In genomic region chr7:119957335-119957734, GRCh38 we compare ENCODE assay signal across 38 cellular contexts.
"Had no signal": no experiment of that assay in that cellular context is flagged by ENCODE, and none has a peak within 500 bp of the region (broad histone marks: within the 10 kb centered on the region; RNA-seq: fewer than 3 reads in every experiment).

No MANE protein-coding gene starts in this region.

- DNase-seq: activated B cell treated with CpG ODN at 0.5 μM for 24 hours; activated CD4-positive, alpha-beta memory T cell treated with anti-CD3 and anti-CD28 coated beads for 36 hours; activated CD4-positive, alpha-beta T cell treated with anti-CD3 and anti-CD28 coated beads for 4 hours; activated CD4-positive, alpha-beta T cell treated with anti-CD3 and anti-CD28 coated beads, Interleukin-2, amount 10 ng/mL, durations not matched to agents 24 days and 14 days; activated CD4-positive, alpha-beta T cell treated with anti-CD3 and anti-CD28 coated beads, Interleukin-2, amount 50 U/mL, for 1 hour; activated CD4-positive, alpha-beta T cell treated with anti-CD3 and anti-CD28 coated beads, Interleukin-2, amount 50 U/mL, for 4 hours; activated CD4-positive, CD25-positive, alpha-beta regulatory T cell treated with anti-CD3 and anti-CD28 coated beads, Interleukin-2, amount 50 U/mL, for 72 hours; activated CD8-positive, alpha-beta memory T cell treated with anti-CD3 and anti-CD28 coated beads, Interleukin-2, amount 50 U/mL, for 4 hours; activated CD8-positive, alpha-beta T cell treated with anti-CD3 and anti-CD28 coated beads for 36 hours; activated effector memory CD4-positive, alpha-beta T cell treated with anti-CD3 and anti-CD28 coated beads, Interleukin-2, amount 50 U/mL, for 16 hours; activated gamma-delta T cell treated with Interleukin-2 at 50 U/mL for 16 hours; activated naive CD4-positive, alpha-beta T cell; activated naive CD4-positive, alpha-beta T cell treated with anti-CD3 and anti-CD28 coated beads for 36 hours; activated naive CD4-positive, alpha-beta T cell treated with anti-CD3 and anti-CD28 coated beads, Interleukin-2, amount 50 U/mL, for 16 hours; activated naive CD8-positive, alpha-beta T cell treated with anti-CD3 and anti-CD28 coated beads for 36 hours; activated T-cell treated with anti-CD3 and anti-CD28 coated beads for 4 hours; activated T-cell treated with anti-CD3 and anti-CD28 coated beads, Interleukin-2, amount 50 U/mL, for 1 hour; activated T-cell treated with anti-CD3 and anti-CD28 coated beads, Interleukin-2, amount 50 U/mL, for 4 hours; activated T-cell treated with anti-CD3 and anti-CD28 coated beads, Interleukin-2, amount 50 U/mL, for 72 hours; adrenal gland; amniotic stem cell; aorta; body of pancreas; brain microvascular endothelial cell; caudate nucleus; cerebellar nuclear complex; T-helper 1 cell; T-helper 2 cell; T-helper 9 cell had no signal

- H3K27ac Mint-ChIP-seq: activated B cell treated with CpG ODN at 0.5 μM for 24 hours; activated CD4-positive, alpha-beta memory T cell treated with anti-CD3 and anti-CD28 coated beads for 36 hours; activated CD4-positive, alpha-beta T cell treated with anti-CD3 and anti-CD28 coated beads, Interleukin-2, amount 10 ng/mL, durations not matched to agents 24 days and 14 days; activated CD8-positive, alpha-beta T cell treated with anti-CD3 and anti-CD28 coated beads for 36 hours; activated naive CD4-positive, alpha-beta T cell treated with anti-CD3 and anti-CD28 coated beads for 36 hours; activated naive CD4-positive, alpha-beta T cell treated with anti-CD3 and anti-CD28 coated beads, Interleukin-2, amount 50 U/mL, for 72 hours; activated naive CD8-positive, alpha-beta T cell treated with anti-CD3 and anti-CD28 coated beads for 36 hours; activated T-cell treated with anti-CD3 and anti-CD28 coated beads, Interleukin-2, amount 50 U/mL, for 72 hours; activated T-helper 1 cell treated with anti-CD3 and anti-CD28 coated beads, Interleukin-12 subunit alpha, Interleukin-12 subunit beta, Interleukin-2, Interleukin-4 antibody, amounts not matched to agents 30 ng/mL and 10 ng/mL and 1 ng/mL, durations not matched to agents 14 hours and 24 hours and 36 hours; activated T-helper 17 cell treated with anti-CD3 and anti-CD28 coated beads, Interleukin-2, amount 50 U/mL, for 72 hours; T-helper 1 cell treated with Interleukin-12 subunit alpha and Interleukin-12 subunit beta and Interleukin-4 antibody, amounts not matched to agents 30 μg/mL and 1 μg/mL, for 36 hours; T-helper 2 cell treated with Interferon-gamma antibody and Interleukin-4, amounts not matched to agents 5 μg/mL and 100 μg/mL, for 36 hours had no signal

- H3K9me3 ChIP-seq: adrenal gland, body of pancreas, breast epithelium had no signal

- H3K9me3 Mint-ChIP-seq: activated naive CD8-positive, alpha-beta T cell treated with anti-CD3 and anti-CD28 coated beads for 36 hours; activated T-helper 1 cell treated with anti-CD3 and anti-CD28 coated beads, Interleukin-12 subunit alpha, Interleukin-12 subunit beta, Interleukin-2, Interleukin-4 antibody, amounts not matched to agents 30 ng/mL and 10 ng/mL and 1 ng/mL, durations not matched to agents 14 hours and 24 hours and 36 hours; central memory CD8-positive, alpha-beta T cell; T-helper 1 cell treated with Interleukin-12 subunit alpha and Interleukin-12 subunit beta and Interleukin-4 antibody, amounts not matched to agents 30 μg/mL and 1 μg/mL, for 36 hours; T-helper 2 cell treated with Interferon-gamma antibody and Interleukin-4, amounts not matched to agents 5 μg/mL and 100 μg/mL, for 36 hours had no signal

- H3K27ac ChIP-seq: adrenal gland, body of pancreas, brain microvascular endothelial cell, breast epithelium, cardiac muscle cell, VCaP had no signal

- H3K4me1 Mint-ChIP-seq: activated B cell treated with CpG ODN at 0.5 μM for 24 hours; activated CD4-positive, alpha-beta T cell treated with anti-CD3 and anti-CD28 coated beads, Interleukin-2, amount 10 ng/mL, durations not matched to agents 24 days and 14 days; activated naive CD8-positive, alpha-beta T cell treated with anti-CD3 and anti-CD28 coated beads for 36 hours; activated T-helper 17 cell treated with anti-CD3 and anti-CD28 coated beads, Interleukin-2, amount 50 U/mL, for 72 hours; central memory CD8-positive, alpha-beta T cell had no signal

- H3K36me3 Mint-ChIP-seq: activated CD4-positive, alpha-beta memory T cell treated with anti-CD3 and anti-CD28 coated beads for 36 hours; activated naive CD4-positive, alpha-beta T cell treated with anti-CD3 and anti-CD28 coated beads, Interleukin-2, amount 50 U/mL, for 72 hours; activated naive CD8-positive, alpha-beta T cell treated with anti-CD3 and anti-CD28 coated beads for 36 hours had no signal

- H3K4me1 ChIP-seq: adrenal gland, body of pancreas, breast epithelium had no signal

- H3K4me3 Mint-ChIP-seq: activated B cell treated with CpG ODN at 0.5 μM for 24 hours; activated CD4-positive, alpha-beta memory T cell treated with anti-CD3 and anti-CD28 coated beads for 36 hours; activated CD4-positive, alpha-beta T cell treated with anti-CD3 and anti-CD28 coated beads, Interleukin-2, amount 10 ng/mL, durations not matched to agents 24 days and 14 days; activated CD8-positive, alpha-beta T cell treated with anti-CD3 and anti-CD28 coated beads for 36 hours; activated naive CD4-positive, alpha-beta T cell treated with anti-CD3 and anti-CD28 coated beads for 36 hours; activated naive CD8-positive, alpha-beta T cell treated with anti-CD3 and anti-CD28 coated beads for 36 hours; activated T-cell treated with anti-CD3 and anti-CD28 coated beads, Interleukin-2, amount 50 U/mL, for 4 hours; activated T-cell treated with anti-CD3 and anti-CD28 coated beads, Interleukin-2, amount 50 U/mL, for 72 hours; activated T-helper 1 cell treated with anti-CD3 and anti-CD28 coated beads, Interleukin-12 subunit alpha, Interleukin-12 subunit beta, Interleukin-2, Interleukin-4 antibody, amounts not matched to agents 30 ng/mL and 10 ng/mL and 1 ng/mL, durations not matched to agents 14 hours and 24 hours and 36 hours; activated T-helper 17 cell treated with anti-CD3 and anti-CD28 coated beads, Interleukin-2, amount 50 U/mL, for 72 hours; central memory CD8-positive, alpha-beta T cell; T-helper 1 cell treated with Interleukin-12 subunit alpha and Interleukin-12 subunit beta and Interleukin-4 antibody, amounts not matched to agents 30 μg/mL and 1 μg/mL, for 36 hours; T-helper 2 cell treated with Interferon-gamma antibody and Interleukin-4, amounts not matched to agents 5 μg/mL and 100 μg/mL, for 36 hours had no signal

- H3K4me3 ChIP-seq: adrenal gland, body of pancreas, breast epithelium, cardiac muscle cell had no signal

- H3K27me3 ChIP-seq: adrenal gland, body of pancreas, brain microvascular endothelial cell, breast epithelium, cardiac muscle cell had no signal

- H3K36me3 ChIP-seq: adrenal gland, brain microvascular endothelial cell, breast epithelium, cardiac muscle cell had no signal

- H3K27me3 Mint-ChIP-seq: activated B cell treated with CpG ODN at 0.5 μM for 24 hours; activated CD4-positive, alpha-beta memory T cell treated with anti-CD3 and anti-CD28 coated beads for 36 hours; activated CD4-positive, alpha-beta T cell treated with anti-CD3 and anti-CD28 coated beads, Interleukin-2, amount 10 ng/mL, durations not matched to agents 24 days and 14 days; activated CD8-positive, alpha-beta T cell treated with anti-CD3 and anti-CD28 coated beads for 36 hours; activated naive CD8-positive, alpha-beta T cell treated with anti-CD3 and anti-CD28 coated beads for 36 hours; activated T-helper 17 cell treated with anti-CD3 and anti-CD28 coated beads, Interleukin-2, amount 50 U/mL, for 72 hours; central memory CD8-positive, alpha-beta T cell had no signal

- ATAC-seq: activated CD8-positive, alpha-beta T cell treated with anti-CD3 and anti-CD28 coated beads for 36 hours; activated naive CD4-positive, alpha-beta T cell treated with anti-CD3 and anti-CD28 coated beads, Interleukin-2, amount 50 U/mL, for 72 hours; activated T-cell treated with anti-CD3 and anti-CD28 coated beads, Interleukin-2, amount 50 U/mL, for 4 hours; activated T-cell treated with anti-CD3 and anti-CD28 coated beads, Interleukin-2, amount 50 U/mL, for 72 hours; activated T-helper 17 cell treated with anti-CD3 and anti-CD28 coated beads, Interleukin-2, amount 50 U/mL, for 72 hours; body of pancreas had no signal
